ENCODE assay signal across 2 cellular contexts in genomic region chr11:10947935-10948334, GRCh38.
DNase-seq lines count a peak whose midpoint lies in the region; ATAC-seq, FAIRE-seq and TF ChIP-seq lines count a peak whose summit lies in the region.
"Not testable (repeated sequence)": the region's sequence is repeated elsewhere in the genome, so short reads cannot be mapped to it uniquely, and the experiment has no call there.

No MANE protein-coding gene starts in this region.

- H3K4me3 ChIP-seq in A549, K562: not testable (repeated sequence)

- H3K79me2 ChIP-seq in K562 (ENCODE audit: control insufficient read depth, insufficient read depth, low read length) = not testable (repeated sequence)

- POLR2A ChIA-PET in A549 (lab: Yijun Ruan, JAX) = not testable (repeated sequence)
- POLR2A ChIA-PET in K562 (lab: Yijun Ruan, JAX) = interaction anchor here (0.8 kb wide), 1 partner anchor 78 kb away, joined by 3 read pairs; no protein-coding TSS in a partner anchor

- not testable (repeated sequence) for BruUV-seq in K562 (replicated peaks; lab: Mats Ljungman, UMichigan)

- not testable (repeated sequence) for H3K9ac ChIP-seq in K562 (ENCODE audit: insufficient read depth in 1 of 2, low read depth in 2 of 2, low read length in 2 of 2)

- not testable (repeated sequence) for ATAC-seq in A549, K562

- not testable (repeated sequence) for H3K9me1 ChIP-seq in K562 (ENCODE audit: control insufficient read depth, insufficient read depth, low read length)

- not testable (repeated sequence) for TF ChIP-seq CTCF in A549 (IDR thresholded peaks at IDR 0.05); K562 (IDR thresholded peaks at IDR 0.05 in 2 of 3, conservative IDR thresholded peaks at IDR 0.05 in 1 of 3; ENCODE audit: insufficient read depth in 2 of 3, low read depth in 1 of 3, low read length in 3 of 3)

- not testable (repeated sequence) for H3K4me2 ChIP-seq in A549; K562 (ENCODE audit: insufficient read depth, low read length)

- WGBS in A549 (ENCODE audit: missing lambda C conversion rate) = 13% methylated on average over 1 of the region's 1 CpG
- 0% methylated on average over 1 of the region's 1 CpG for WGBS in K562 (ENCODE audit: insufficient coverage, low coverage, missing lambda C conversion rate)

- in situ Hi-C loops in K562 (cut with MboI) = not testable (repeated sequence)

- CTCF ChIA-PET in A549 (lab: Yijun Ruan, JAX) = interaction anchor here (1.3 to 1.7 kb wide), 2 partner anchors 14 to 73 kb away, joined by 3 to 8 read pairs; no protein-coding TSS in a partner anchor
- CTCF ChIA-PET in K562 (lab: Yijun Ruan, JAX; ENCODE audit: low intra/inter-chr PET ratio) = not testable (repeated sequence)

- intact Hi-C loops in K562 (cut with micrococcal nuclease) = not testable (repeated sequence)

- not testable (repeated sequence) for H3K9me3 ChIP-seq in A549; K562 (replicated peaks; ENCODE audit: control insufficient read depth, insufficient read depth, low read depth, low read length)

- FAIRE-seq in A549 (lab: Jason Lieb, UNC); K562 (lab: Jason Lieb, UNC): not testable (repeated sequence)

- H3K36me3 ChIP-seq in K562 (ENCODE audit: control insufficient read depth, insufficient read depth, low read length) = not testable (repeated sequence)

- H3K4me1 ChIP-seq in A549; K562 (replicated peaks in 1 of 2; ENCODE audit: control insufficient read depth in 2 of 2, insufficient read depth in 2 of 2, low read length in 2 of 2): not testable (repeated sequence)

- not testable (repeated sequence) for TF ChIP-seq EP300 in A549 (IDR thresholded peaks at IDR 0.05); K562 (IDR thresholded peaks at IDR 0.05; ENCODE audit: low read length)

- not testable (repeated sequence) for H2AFZ ChIP-seq in K562 (ENCODE audit: low read depth, low read length)

- not testable (repeated sequence) for H3K27ac ChIP-seq in A549; K562 (ENCODE audit: extremely low read depth, low read depth, low read length)

- not testable (repeated sequence) for H4K20me1 ChIP-seq in K562 (replicated peaks; ENCODE audit: control insufficient read depth, insufficient read depth, low read length)

- not testable (repeated sequence) for TF ChIP-seq RAD21 in A549 (conservative IDR thresholded peaks at IDR 0.05 in 1 of 2, IDR thresholded peaks at IDR 0.05 in 1 of 2); K562 (CRISPR knock-in tag; conservative IDR thresholded peaks at IDR 0.05 in 1 of 2, IDR thresholded peaks at IDR 0.05 in 1 of 2)

- H3K27me3 ChIP-seq in K562 (ENCODE audit: control insufficient read depth in 2 of 2, insufficient read depth in 2 of 2, low read length in 2 of 2) = not testable (repeated sequence)

- not testable (repeated sequence) for TF ChIP-seq POLR2A in A549 (IDR thresholded peaks at IDR 0.05; ENCODE audit: low read length); K562 (conservative IDR thresholded peaks at IDR 0.05)

- not testable (repeated sequence) for DNase-seq in A549 (ENCODE audit: low read depth in 1 of 2, low spot score in 1 of 2); K562 (ENCODE audit: extremely low read depth in 1 of 4, low spot score in 3 of 4)

TF ChIP-seq in A549, 52 proteins besides CTCF, POLR2A, EP300 and RAD21:
- TF ChIP-seq MAFK (IDR thresholded peaks at IDR 0.05; ENCODE audit: partially characterized antibody) = peak; percentile 59

TF ChIP-seq in K562, 482 proteins besides CTCF, POLR2A, EP300 and RAD21:
- peak; percentile 54; the same call in 1 of the 2 replicates for TF ChIP-seq ZNF316 (IDR thresholded peaks at IDR 0.05)
- peak; percentile 25; the same call in 1 of the 2 replicates for TF ChIP-seq C11orf30 (IDR thresholded peaks at IDR 0.05; ENCODE audit: low read depth)
TF ChIP-seq in K562: peak in this region for 2; not testable (repeated sequence) for 480.
